In the genomic region with DNA sequence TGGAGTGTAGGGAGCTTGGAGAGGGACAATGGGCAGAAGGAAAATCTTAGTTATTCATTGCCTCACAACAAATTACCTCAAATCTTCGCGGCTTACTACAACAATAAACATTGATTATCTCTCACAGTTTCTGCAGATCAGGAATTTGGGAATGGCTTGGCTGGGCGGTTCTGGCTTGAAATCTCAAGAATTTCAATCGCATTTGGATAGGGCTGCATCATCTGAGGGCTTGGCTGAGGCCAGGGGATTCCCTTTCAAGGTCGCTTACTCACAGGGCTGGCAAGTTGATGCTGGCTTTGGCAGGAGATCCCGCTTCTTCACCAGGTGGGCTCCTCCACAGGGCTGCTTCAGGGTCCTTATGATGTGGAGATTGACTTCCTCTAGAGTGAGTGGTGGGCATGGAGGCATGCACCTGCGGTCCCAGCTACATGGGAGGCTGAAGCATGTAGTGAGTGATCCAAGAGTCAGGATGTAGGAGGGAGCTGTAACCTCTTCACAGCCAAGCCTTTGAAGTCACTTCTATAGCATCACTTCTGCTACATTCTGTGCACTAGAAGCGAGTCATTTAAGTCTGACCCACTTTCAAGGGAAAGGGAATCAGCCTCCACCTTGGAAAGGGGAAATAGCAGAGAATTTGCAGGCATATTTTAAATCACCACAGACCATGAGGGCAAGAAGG, we compare ENCODE assay signal across 11 cellular contexts.
DNase-seq lines count a peak whose midpoint lies in the region; ATAC-seq, FAIRE-seq and TF ChIP-seq lines count a peak whose summit lies in the region.
"Had no signal": no experiment of that assay in that cellular context is flagged by ENCODE, and none has a peak within 500 bp of the region (broad histone marks: within the 10 kb centered on the region; RNA-seq: fewer than 3 reads in every experiment).

No MANE protein-coding gene starts in this region.

- H3K27me3 ChIP-seq in GM23338 (ENCODE audit: insufficient read depth): no peaks in the 10 kb centered on the region
- H3K27me3 ChIP-seq in adipocyte (replicated peaks; ENCODE audit: control insufficient read depth, insufficient read depth, low read length): no peaks in the 10 kb centered on the region

- no peak overlapping the region for H3K4me3 ChIP-seq in GM23338
- H3K4me3 ChIP-seq in adipocyte (ENCODE audit: low read length): no peak overlapping the region

- H3K79me2 ChIP-seq in GM23338 (replicated peaks; ENCODE audit: insufficient read depth): no peaks in the 10 kb centered on the region

- no peak overlapping the region for H3K27ac ChIP-seq in GM23338 (ENCODE audit: low read depth)

- H3K27ac Mint-ChIP-seq in GM23338: no peak overlapping the region
- H3K27ac Mint-ChIP-seq in type B pancreatic cell: peak overlapping the region; percentile 11
- H3K27ac Mint-ChIP-seq: activated CD4-positive, alpha-beta T cell treated with anti-CD3 and anti-CD28 coated beads for 36 hours had no signal

- H3K9me2 ChIP-seq in GM23338 (ENCODE audit: insufficient read depth): no peaks in the 10 kb centered on the region

- H3K9me3 Mint-ChIP-seq in GM23338 (no peaks in the 10 kb centered on the region), type B pancreatic cell (no peaks in the 10 kb centered on the region)

- DNase-seq in GM23338 (ENCODE audit: low spot score) (peak; percentile 60), adipocyte (ENCODE audit: low read depth) (peak; percentile 86), glomerular visceral epithelial cell (ENCODE audit: extremely low spot score) (peak; percentile 69), type B pancreatic cell (ENCODE audit: extremely low spot score, unreplicated experiment) (no peak), NCI-H2107 treated with DMSO at 0.1 percent for 48 hours (lab: John Stamatoyannopoulos, UW; ENCODE audit: unreplicated experiment) (no peak), GM19239 (ENCODE audit: insufficient read length, low spot score) (no peak)
- DNase-seq: activated CD4-positive, alpha-beta T cell treated with anti-CD3 and anti-CD28 coated beads for 36 hours; left colon; NCI-H1417 had no signal

- ATAC-seq in GM23338: peak; percentile 58
- ATAC-seq in GM21526 (IDR thresholded peaks at IDR 0.05; ENCODE audit: low FRiP score, unreplicated experiment): no peak
- ATAC-seq: activated CD4-positive, alpha-beta T cell treated with anti-CD3 and anti-CD28 coated beads for 36 hours; left colon had no signal

- H3K36me3 ChIP-seq in GM23338 (ENCODE audit: insufficient read depth) (no peaks in the 10 kb centered on the region), adipocyte (ENCODE audit: control insufficient read depth, insufficient read depth, low read length, severe bottlenecking) (no peaks in the 10 kb centered on the region)

- H3F3A ChIP-seq in GM23338 (replicated peaks; ENCODE audit: low read depth): peaks cover 5% of the 10 kb centered on the region; the same call in 1 of the 2 replicates

- H3K4me1 Mint-ChIP-seq in GM23338 (peaks cover 7% of the 10 kb centered on the region), type B pancreatic cell (ENCODE audit: unreplicated experiment) (peaks cover 8% of the 10 kb centered on the region)
- H3K4me1 Mint-ChIP-seq: activated CD4-positive, alpha-beta T cell treated with anti-CD3 and anti-CD28 coated beads for 36 hours had no signal

- H3K9ac ChIP-seq in adipocyte (ENCODE audit: low read length): no peak overlapping the region

- no peaks in the 10 kb centered on the region for H4K20me1 ChIP-seq in GM23338 (replicated peaks; ENCODE audit: insufficient read depth)

- no peak overlapping the region for H3K4me2 ChIP-seq in GM23338

- FAIRE-seq in GM19239 (lab: Jason Lieb, UNC): no peak
- FAIRE-seq: frontal cortex had no signal

- TF ChIP-seq CTCF in GM23338 (conservative IDR thresholded peaks at IDR 0.05; ENCODE audit: low read depth in 2 of 2) (no peak), type B pancreatic cell (conservative IDR thresholded peaks at IDR 0.05) (no peak)

- no peak overlapping the region for H3K4me3 Mint-ChIP-seq in GM23338
- H3K4me3 Mint-ChIP-seq in type B pancreatic cell: no peak overlapping the region
- H3K4me3 Mint-ChIP-seq: activated CD4-positive, alpha-beta T cell treated with anti-CD3 and anti-CD28 coated beads for 36 hours had no signal

- no peak overlapping the region for H2AFZ ChIP-seq in GM23338

- H3K4me1 ChIP-seq in GM23338 (ENCODE audit: insufficient read depth) (no peaks in the 10 kb centered on the region), adipocyte (ENCODE audit: control insufficient read depth, insufficient read depth, low read length) (peaks cover 30% of the 10 kb centered on the region)

- no peaks in the 10 kb centered on the region for H3K36me3 Mint-ChIP-seq in GM23338 (ENCODE audit: low read depth)
- H3K36me3 Mint-ChIP-seq in type B pancreatic cell: no peaks in the 10 kb centered on the region

- no peaks in the 10 kb centered on the region for H3K9me3 ChIP-seq in adipocyte (ENCODE audit: control insufficient read depth, low read length)

- H3K27me3 Mint-ChIP-seq in GM23338 (ENCODE audit: insufficient read depth, low read depth, poor library complexity): peaks cover 2% of the 10 kb centered on the region
- no peaks in the 10 kb centered on the region for H3K27me3 Mint-ChIP-seq in type B pancreatic cell
- H3K27me3 Mint-ChIP-seq: activated CD4-positive, alpha-beta T cell treated with anti-CD3 and anti-CD28 coated beads for 36 hours had no signal

TF ChIP-seq in GM23338, 12 proteins besides CTCF, POLR2A, EP300 and RAD21 (continues in another document):
- TF ChIP-seq, protein P1, sequence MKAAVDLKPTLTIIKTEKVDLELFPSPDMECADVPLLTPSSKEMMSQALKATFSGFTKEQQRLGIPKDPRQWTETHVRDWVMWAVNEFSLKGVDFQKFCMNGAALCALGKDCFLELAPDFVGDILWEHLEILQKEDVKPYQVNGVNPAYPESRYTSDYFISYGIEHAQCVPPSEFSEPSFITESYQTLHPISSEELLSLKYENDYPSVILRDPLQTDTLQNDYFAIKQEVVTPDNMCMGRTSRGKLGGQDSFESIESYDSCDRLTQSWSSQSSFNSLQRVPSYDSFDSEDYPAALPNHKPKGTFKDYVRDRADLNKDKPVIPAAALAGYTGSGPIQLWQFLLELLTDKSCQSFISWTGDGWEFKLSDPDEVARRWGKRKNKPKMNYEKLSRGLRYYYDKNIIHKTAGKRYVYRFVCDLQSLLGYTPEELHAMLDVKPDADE (IDR thresholded peaks at IDR 0.05): no peak
- TF ChIP-seq EZH2 (IDR thresholded peaks at IDR 0.05; ENCODE audit: low read depth, unreplicated experiment) (no peak), STAT1 (IDR thresholded peaks at IDR 0.05; ENCODE audit: unreplicated experiment) (no peak), JUNB (IDR thresholded peaks at IDR 0.05; ENCODE audit: unreplicated experiment) (no peak), NANOG (IDR thresholded peaks at IDR 0.05; ENCODE audit: borderline replicate concordance) (no peak), POLR2AphosphoS5 (IDR thresholded peaks at IDR 0.05; ENCODE audit: low read depth) (no peak), EZH2phosphoT487 (IDR thresholded peaks at IDR 0.05; ENCODE audit: unreplicated experiment) (no peak), ZNF114 (CRISPR knock-in tag; IDR thresholded peaks at IDR 0.05) (no peak)

Comparison
In these comparisons a context has a peak if more than half of its experiments do, and no peak if none do; other contexts are left out.
1. DNase-seq: peak in GM23338 (single experiment), adipocyte (single experiment) and glomerular visceral epithelial cell (single experiment); none in type B pancreatic cell (single experiment), NCI-H2107 treated with DMSO at 0.1 percent for 48 hours (single experiment) and GM19239 (single experiment).